In the genomic region with DNA sequence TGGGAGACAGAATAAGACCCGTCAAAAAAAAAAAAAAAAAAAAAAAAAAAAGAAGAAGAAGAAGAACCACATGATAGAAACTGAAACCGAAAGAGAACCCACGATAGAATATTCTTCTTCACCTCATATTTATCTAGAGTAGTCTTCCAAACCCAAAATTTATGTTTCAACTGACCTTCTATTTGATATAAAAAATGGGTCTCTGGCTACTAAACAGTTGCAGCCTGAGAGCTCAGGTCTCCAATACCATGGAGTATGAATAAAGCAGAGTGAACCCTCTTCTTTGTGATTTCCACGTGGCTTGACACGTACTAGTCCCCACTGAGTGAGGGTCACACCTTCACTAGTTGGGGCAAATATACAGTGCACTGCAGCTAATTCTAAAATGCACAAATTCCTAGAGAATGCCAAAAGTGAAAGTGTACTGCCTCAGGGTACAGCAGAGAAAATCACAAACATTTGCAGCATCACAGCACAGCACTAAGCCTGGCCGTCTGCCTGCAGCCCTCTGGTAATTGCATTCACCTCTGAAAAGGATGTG, we compare ENCODE assay signal across 8 cellular contexts. TPM values are rescaled to one million over a fixed set of nuclear protein-coding genes. Genes with fewer than 3 reads are reported as not detected.
DNase-seq lines count a peak whose midpoint lies in the region; ATAC-seq, FAIRE-seq and TF ChIP-seq lines count a peak whose summit lies in the region.

No MANE protein-coding gene starts in this region.

- TF ChIP-seq EP300 in A549 (IDR thresholded peaks at IDR 0.05) = no peak

- TF ChIP-seq CTCF in A549 (IDR thresholded peaks at IDR 0.05) = no peak

- 52% methylated on average over 5 of the region's 6 CpGs for WGBS in A549 (ENCODE audit: missing lambda C conversion rate)

- no peaks in the 10 kb centered on the region for H3K27me3 ChIP-seq in rectal smooth muscle tissue (ENCODE audit: control insufficient read depth, insufficient read depth, low read length)

- TF ChIP-seq RAD21 in A549 (conservative IDR thresholded peaks at IDR 0.05 in 1 of 2, IDR thresholded peaks at IDR 0.05 in 1 of 2) = no peak

- POLR2A ChIA-PET in A549 (lab: Yijun Ruan, JAX) = interaction anchor here (0.5 kb wide), 1 partner anchor 402 kb away, joined by 4 read pairs; no protein-coding TSS in a partner anchor
- POLR2A ChIA-PET in HEK293T (lab: Yijun Ruan, JAX) = no interaction called here

- CTCF ChIA-PET in A549 (lab: Yijun Ruan, JAX) (interaction anchor here (1.4 kb wide), 1 partner anchor 63 kb away, joined by 3 read pairs; no protein-coding TSS in a partner anchor), HEK293T (lab: Yijun Ruan, JAX) (no interaction called here)

- peak overlapping the region; percentile 67 for H3K4me2 ChIP-seq in A549

- H3K4me3 ChIP-seq in A549 (0 out of 3 replicates have a peak overlapping the region, but pooled peaks have one; percentile 9), rectal smooth muscle tissue (ENCODE audit: low read length) (peak overlapping the region; percentile 49)

- 0 out of 3 replicates have a peak, but pooled peaks cover 4% of the 10 kb centered on the region for H3K9me3 ChIP-seq in A549

- H3K36me3 ChIP-seq in rectal smooth muscle tissue (ENCODE audit: control insufficient read depth, insufficient read depth, low read length) = no peaks in the 10 kb centered on the region

- TF ChIP-seq POLR2A in A549 (IDR thresholded peaks at IDR 0.05; ENCODE audit: low read length) = no peak

- DNase-seq in A549 (ENCODE audit: low read depth in 1 of 2, low spot score in 1 of 2) = no peak
- peak; percentile 64 for DNase-seq in KG1 (lab: John Stamatoyannopoulos, UW)
- DNase-seq in astrocyte of the hippocampus (ENCODE audit: low read depth, low spot score) = peak; percentile 31
- DNase-seq in HEK293T (ENCODE audit: extremely low spot score) = no peak
- no peak for DNase-seq in NCI-H1436 treated with DMSO at 0.1 percent for 48 hours (lab: John Stamatoyannopoulos, UW)
- DNase-seq in anterior cingulate cortex (lab: John Stamatoyannopoulos, UW) = no peak

- H3K27ac ChIP-seq in A549 = peak overlapping the region in 1 of 2 experiments; percentile 45; a peak in 3 of 6 replicates
- no peak overlapping the region for H3K27ac ChIP-seq in rectal smooth muscle tissue (ENCODE audit: low read depth, low read length)

- no peak for FAIRE-seq in A549 (lab: Jason Lieb, UNC)

- H3K4me1 ChIP-seq in A549 = no peaks in the 10 kb centered on the region
- no peaks in the 10 kb centered on the region for H3K4me1 ChIP-seq in rectal smooth muscle tissue (ENCODE audit: control insufficient read depth, insufficient read depth, low read length)

- ATAC-seq in A549 = peak in 1 of 2 experiments; percentile 35; a peak in 1 of 6 replicates
- peak; percentile 55 for ATAC-seq in GM18861 (IDR thresholded peaks at IDR 0.05; ENCODE audit: unreplicated experiment)

- H3K9ac ChIP-seq in rectal smooth muscle tissue (ENCODE audit: low read length) = no peak overlapping the region

TF ChIP-seq in A549, 52 proteins besides CTCF, POLR2A, EP300 and RAD21 (continues in another document):
- TF ChIP-seq, protein P1, sequence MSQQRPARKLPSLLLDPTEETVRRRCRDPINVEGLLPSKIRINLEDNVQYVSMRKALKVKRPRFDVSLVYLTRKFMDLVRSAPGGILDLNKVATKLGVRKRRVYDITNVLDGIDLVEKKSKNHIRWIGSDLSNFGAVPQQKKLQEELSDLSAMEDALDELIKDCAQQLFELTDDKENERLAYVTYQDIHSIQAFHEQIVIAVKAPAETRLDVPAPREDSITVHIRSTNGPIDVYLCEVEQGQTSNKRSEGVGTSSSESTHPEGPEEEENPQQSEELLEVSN (IDR thresholded peaks at IDR 0.05; ENCODE audit: borderline replicate concordance, low read depth) = no peak
- TF ChIP-seq MAFK (IDR thresholded peaks at IDR 0.05; ENCODE audit: partially characterized antibody) (no peak), RNF2 (IDR thresholded peaks at IDR 0.05; ENCODE audit: borderline replicate concordance, low read depth) (no peak), CBX2 (IDR thresholded peaks at IDR 0.05; ENCODE audit: borderline replicate concordance, low read depth) (no peak), FOSB (CRISPR knock-in tag; IDR thresholded peaks at IDR 0.05) (no peak), TFCP2L1 (CRISPR knock-in tag; IDR thresholded peaks at IDR 0.05) (no peak), CHD4 (IDR thresholded peaks at IDR 0.05; ENCODE audit: borderline replicate concordance) (no peak), ESRRA (IDR thresholded peaks at IDR 0.05; ENCODE audit: borderline replicate concordance, low read length) (no peak), JUNB (IDR thresholded peaks at IDR 0.05) (no peak)
- TF ChIP-seq, protein P2, sequence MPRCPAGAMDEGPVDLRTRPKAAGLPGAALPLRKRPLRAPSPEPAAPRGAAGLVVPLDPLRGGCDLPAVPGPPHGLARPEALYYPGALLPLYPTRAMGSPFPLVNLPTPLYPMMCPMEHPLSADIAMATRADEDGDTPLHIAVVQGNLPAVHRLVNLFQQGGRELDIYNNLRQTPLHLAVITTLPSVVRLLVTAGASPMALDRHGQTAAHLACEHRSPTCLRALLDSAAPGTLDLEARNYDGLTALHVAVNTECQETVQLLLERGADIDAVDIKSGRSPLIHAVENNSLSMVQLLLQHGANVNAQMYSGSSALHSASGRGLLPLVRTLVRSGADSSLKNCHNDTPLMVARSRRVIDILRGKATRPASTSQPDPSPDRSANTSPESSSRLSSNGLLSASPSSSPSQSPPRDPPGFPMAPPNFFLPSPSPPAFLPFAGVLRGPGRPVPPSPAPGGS (IDR thresholded peaks at IDR 0.05) = no peak
- TF ChIP-seq, protein P3, sequence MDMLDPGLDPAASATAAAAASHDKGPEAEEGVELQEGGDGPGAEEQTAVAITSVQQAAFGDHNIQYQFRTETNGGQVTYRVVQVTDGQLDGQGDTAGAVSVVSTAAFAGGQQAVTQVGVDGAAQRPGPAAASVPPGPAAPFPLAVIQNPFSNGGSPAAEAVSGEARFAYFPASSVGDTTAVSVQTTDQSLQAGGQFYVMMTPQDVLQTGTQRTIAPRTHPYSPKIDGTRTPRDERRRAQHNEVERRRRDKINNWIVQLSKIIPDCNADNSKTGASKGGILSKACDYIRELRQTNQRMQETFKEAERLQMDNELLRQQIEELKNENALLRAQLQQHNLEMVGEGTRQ (IDR thresholded peaks at IDR 0.05) = no peak

TF ChIP-seq in HEK293T, 16 proteins besides CTCF, POLR2A, EP300 and RAD21:
- TF ChIP-seq BHLHE40 (IDR thresholded peaks at IDR 0.05; ENCODE audit: borderline replicate concordance) (no peak), LEF1 (IDR thresholded peaks at IDR 0.05; ENCODE audit: borderline replicate concordance) (no peak), SUZ12 (IDR thresholded peaks at IDR 0.05) (no peak), HDGF (IDR thresholded peaks at IDR 0.05; ENCODE audit: borderline replicate concordance) (no peak), FOXK2 (IDR thresholded peaks at IDR 0.05) (no peak), SP1 (IDR thresholded peaks at IDR 0.05) (no peak), ARNT (IDR thresholded peaks at IDR 0.05) (no peak), FOXA1 (IDR thresholded peaks at IDR 0.05) (no peak), FOXM1 (IDR thresholded peaks at IDR 0.05; ENCODE audit: borderline replicate concordance) (no peak)
- TF ChIP-seq, protein P4, sequence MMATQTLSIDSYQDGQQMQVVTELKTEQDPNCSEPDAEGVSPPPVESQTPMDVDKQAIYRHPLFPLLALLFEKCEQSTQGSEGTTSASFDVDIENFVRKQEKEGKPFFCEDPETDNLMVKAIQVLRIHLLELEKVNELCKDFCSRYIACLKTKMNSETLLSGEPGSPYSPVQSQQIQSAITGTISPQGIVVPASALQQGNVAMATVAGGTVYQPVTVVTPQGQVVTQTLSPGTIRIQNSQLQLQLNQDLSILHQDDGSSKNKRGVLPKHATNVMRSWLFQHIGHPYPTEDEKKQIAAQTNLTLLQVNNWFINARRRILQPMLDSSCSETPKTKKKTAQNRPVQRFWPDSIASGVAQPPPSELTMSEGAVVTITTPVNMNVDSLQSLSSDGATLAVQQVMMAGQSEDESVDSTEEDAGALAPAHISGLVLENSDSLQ (IDR thresholded peaks at IDR 0.05) = no peak

RNA-seq across cellular contexts. Expression of a gene that starts 30.8 kb away (rescaled TPM):
- polyA plus RNA-seq in A549 (2011; rRNA removed) (39.9 and 54.5 TPM in 2 replicates), A549 (2017; fragmentation: RNase III; extraction: RNeasy Plus Mini Kit Qiagen cat#74134 plus additional on column Dnase treatment) (44.0 to 45.3 TPM (median 44.2 TPM) in 3 replicates)
- polyA plus RNA-seq in A549 (2012; cell fraction: cytosol; rRNA removed) = 23.9 and 26.5 TPM in 2 replicates
- polyA plus RNA-seq in A549 (2012; cell fraction: nucleus; rRNA removed) = 13.2 and 19.3 TPM in 2 replicates
- 12.5 and 18.0 TPM in 2 replicates for polyA minus RNA-seq in A549 (2011; rRNA and poly(A)+ RNA removed)

Comparison
In these comparisons a context has a peak if more than half of its experiments do, and no peak if none do; other contexts are left out.
1. DNase-seq: peak in KG1 (single experiment) and astrocyte of the hippocampus (single experiment); none in A549 (0 of 2), HEK293T (single experiment), NCI-H1436 treated with DMSO at 0.1 percent for 48 hours (single experiment) and anterior cingulate cortex (0 of 58).